8 cellular contexts compared by ENCODE assay signal in the genomic region with DNA sequence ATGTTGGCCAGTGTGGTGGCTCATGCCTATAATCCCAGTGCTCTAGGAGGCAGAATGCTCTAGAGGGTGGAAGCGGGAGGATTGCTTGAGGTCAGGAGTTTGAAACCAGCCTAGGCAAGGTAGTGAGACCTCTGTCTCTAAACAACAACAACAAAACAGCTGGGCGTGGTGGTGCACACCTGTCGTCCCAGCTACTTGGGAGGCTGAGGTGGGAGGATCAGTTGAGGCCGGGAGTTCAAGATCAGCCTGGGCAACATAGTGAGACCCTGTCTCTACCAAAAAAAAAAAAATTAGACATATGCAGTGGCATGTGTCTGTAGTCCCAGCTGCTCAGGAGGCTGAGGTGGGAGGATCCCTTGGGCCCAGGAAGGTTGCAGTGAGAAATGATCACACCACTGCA. TPM values are rescaled to one million over a fixed set of nuclear protein-coding genes. Genes with fewer than 3 reads are reported as not detected.
DNase-seq lines count a peak whose midpoint lies in the region; ATAC-seq and TF ChIP-seq lines count a peak whose summit lies in the region.
"Not testable (repeated sequence)": the region's sequence is repeated elsewhere in the genome, so short reads cannot be mapped to it uniquely, and the experiment has no call there.

No MANE protein-coding gene starts in this region.

- not testable (repeated sequence) for H3K36me3 ChIP-seq in BLaER1; HCT116 (ENCODE audit: control insufficient read depth in 1 of 2, insufficient read depth in 2 of 2, low read length in 2 of 2); SK-N-SH (replicated peaks in 1 of 2; ENCODE audit: control insufficient read depth in 1 of 2, insufficient read depth in 2 of 2, low read length in 1 of 2); left ventricle myocardium inferior

- H3K79me2 ChIP-seq in HCT116 (ENCODE audit: insufficient read depth, low read length) = not testable (repeated sequence)
- H3K79me2 ChIP-seq in SK-N-SH (ENCODE audit: insufficient read depth) = peaks cover 21% of the 10 kb centered on the region

- peaks cover 25% of the 10 kb centered on the region for H3F3A ChIP-seq in SK-N-SH (replicated peaks; ENCODE audit: insufficient read depth)

- H3K27me3 Mint-ChIP-seq in activated CD4-positive, alpha-beta memory T cell treated with anti-CD3 and anti-CD28 coated beads for 36 hours; activated naive CD8-positive, alpha-beta T cell; MCF 10A (ENCODE audit: insufficient read depth, unreplicated experiment); natural killer cell treated with Interleukin-12 subunit alpha and Interleukin-12 subunit beta and Interleukin-15 and Interleukin-18, amount 100 ng/mL, for 72 hours: not testable (repeated sequence)

- H3K9me2 ChIP-seq in HCT116 (ENCODE audit: insufficient read depth); SK-N-SH: not testable (repeated sequence)

- not testable (repeated sequence) for H3K36me3 Mint-ChIP-seq in activated CD4-positive, alpha-beta memory T cell treated with anti-CD3 and anti-CD28 coated beads for 36 hours; activated naive CD8-positive, alpha-beta T cell; MCF 10A (ENCODE audit: insufficient read depth, unreplicated experiment); natural killer cell treated with Interleukin-12 subunit alpha and Interleukin-12 subunit beta and Interleukin-15 and Interleukin-18, amount 100 ng/mL, for 72 hours

- H3K4me2 ChIP-seq in BLaER1 (peak overlapping the region; percentile 23; the same call in 1 of the 2 replicates), HCT116 (ENCODE audit: low read length) (peak overlapping the region; percentile 49)
- not testable (repeated sequence) for H3K4me2 ChIP-seq in SK-N-SH

- H3K27ac ChIP-seq in BLaER1 = not testable (repeated sequence)
- H3K27ac ChIP-seq in HCT116 (ENCODE audit: low read depth, low read length) (peak overlapping the region; percentile 8; the same call in 1 of the 2 replicates), SK-N-SH (ENCODE audit: low read depth in 2 of 2, low read length in 1 of 2) (peak overlapping the region in 1 of 2 experiments; percentile 99; a peak in 2 of 4 replicates), left ventricle myocardium inferior (replicated peaks) (peak overlapping the region; percentile 82)

- not testable (repeated sequence) for H2AFZ ChIP-seq in HCT116 (ENCODE audit: low read depth, low read length, poor library complexity, severe bottlenecking); SK-N-SH (ENCODE audit: low read depth)

- 95% methylated on average over 4 of the region's 4 CpGs for WGBS in SK-N-SH (ENCODE audit: low lambda C conversion rate)

- H3K9me3 ChIP-seq in BLaER1; HCT116 (ENCODE audit: control insufficient read depth in 1 of 2, insufficient read depth in 1 of 2, low read depth in 1 of 2, low read length in 2 of 2); SK-N-SH; left ventricle myocardium inferior (replicated peaks): not testable (repeated sequence)

- peaks cover 30% of the 10 kb centered on the region; the same call in 1 of the 2 replicates for H4K20me1 ChIP-seq in BLaER1
- not testable (repeated sequence) for H4K20me1 ChIP-seq in HCT116 (ENCODE audit: insufficient read depth); SK-N-SH (ENCODE audit: insufficient read depth)

- H3K4me3 ChIP-seq in BLaER1; HCT116 (replicated peaks in 1 of 2; ENCODE audit: low read depth in 1 of 2, low read length in 2 of 2); SK-N-SH (ENCODE audit: low read depth in 2 of 2, low read length in 1 of 2); left ventricle myocardium inferior: not testable (repeated sequence)

- not testable (repeated sequence) for DNase-seq in HCT116 (ENCODE audit: low read depth, low spot score); SK-N-SH; activated CD4-positive, alpha-beta memory T cell treated with anti-CD3 and anti-CD28 coated beads for 36 hours; MCF 10A (ENCODE audit: unreplicated experiment); left ventricle myocardium inferior; natural killer cell treated with Interleukin-12 subunit alpha and Interleukin-12 subunit beta and Interleukin-15 and Interleukin-18, amount 100 ng/mL, for 72 hours (ENCODE audit: low spot score)

- H3K4me1 ChIP-seq in BLaER1 (peaks cover 40% of the 10 kb centered on the region), HCT116 (ENCODE audit: control insufficient read depth in 1 of 2, insufficient read depth in 2 of 2, low read length in 2 of 2) (peaks cover 23 to 71% of the 10 kb centered on the region in 2 experiments), SK-N-SH (ENCODE audit: control insufficient read depth in 1 of 2, insufficient read depth in 2 of 2, low read depth in 1 of 2, low read length in 1 of 2) (peaks cover 0 to 15% of the 10 kb centered on the region in 2 experiments; a peak in 2 of 4 replicates), left ventricle myocardium inferior (peaks cover 52% of the 10 kb centered on the region)

- peaks cover 67% of the 10 kb centered on the region for H3K4me1 Mint-ChIP-seq in activated CD4-positive, alpha-beta memory T cell treated with anti-CD3 and anti-CD28 coated beads for 36 hours (ENCODE audit: low read depth)
- H3K4me1 Mint-ChIP-seq in activated naive CD8-positive, alpha-beta T cell (ENCODE audit: low read depth) = peaks cover 70% of the 10 kb centered on the region
- H3K4me1 Mint-ChIP-seq in MCF 10A (ENCODE audit: insufficient read depth, unreplicated experiment) = peaks cover 25% of the 10 kb centered on the region
- peaks cover 55 to 57% of the 10 kb centered on the region in 2 donors for H3K4me1 Mint-ChIP-seq in natural killer cell treated with Interleukin-12 subunit alpha and Interleukin-12 subunit beta and Interleukin-15 and Interleukin-18, amount 100 ng/mL, for 72 hours (ENCODE audit: low read depth in 2 of 2)

- H3K4me3 Mint-ChIP-seq in activated CD4-positive, alpha-beta memory T cell treated with anti-CD3 and anti-CD28 coated beads for 36 hours; activated naive CD8-positive, alpha-beta T cell; MCF 10A (ENCODE audit: unreplicated experiment); natural killer cell treated with Interleukin-12 subunit alpha and Interleukin-12 subunit beta and Interleukin-15 and Interleukin-18, amount 100 ng/mL, for 72 hours: not testable (repeated sequence)

- not testable (repeated sequence) for H3K9ac ChIP-seq in BLaER1
- peak overlapping the region; percentile 57 for H3K9ac ChIP-seq in HCT116 (ENCODE audit: low read length)
- peak overlapping the region; percentile 73; the same call in 1 of the 2 replicates for H3K9ac ChIP-seq in SK-N-SH

- peak overlapping the region; percentile 54 for H3K27ac Mint-ChIP-seq in activated CD4-positive, alpha-beta memory T cell treated with anti-CD3 and anti-CD28 coated beads for 36 hours
- H3K27ac Mint-ChIP-seq in activated naive CD8-positive, alpha-beta T cell = peak overlapping the region; percentile 95
- peak overlapping the region; percentile 79 for H3K27ac Mint-ChIP-seq in MCF 10A (ENCODE audit: low read depth, unreplicated experiment)
- H3K27ac Mint-ChIP-seq in natural killer cell treated with Interleukin-12 subunit alpha and Interleukin-12 subunit beta and Interleukin-15 and Interleukin-18, amount 100 ng/mL, for 72 hours = peak overlapping the region; percentile 33 to 94

- CTCF ChIA-PET in HCT116 (lab: Charles Lee) = not testable (repeated sequence)
- CTCF ChIA-PET in SK-N-SH (lab: Yijun Ruan, JAX) = interaction anchor here (1.2 to 4.7 kb wide), 3 partner anchors 44 to 56 kb away, joined by 4 to 18 read pairs (median 5); no protein-coding TSS in a partner anchor
- CTCF ChIA-PET in activated CD4-positive, alpha-beta memory T cell treated with anti-CD3 and anti-CD28 coated beads for 36 hours (lab: Charles Lee) = interaction anchor here (0.9 to 5.6 kb wide), 4 partner anchors 10 to 52 kb away, joined by 3 to 48 read pairs (median 12); partner anchors contain the start of gene PITPNC1
- CTCF ChIA-PET in MCF 10A (lab: Yijun Ruan, JAX) = interaction anchor here (1.1 to 1.2 kb wide), 2 partner anchors 51 to 55 kb away, joined by 3 to 5 read pairs; no protein-coding TSS in a partner anchor

- intact Hi-C loops in HCT116 (cut with micrococcal nuclease); MCF 10A (cut with micrococcal nuclease); left ventricle myocardium inferior (cut with micrococcal nuclease): not testable (repeated sequence)
- intact Hi-C loops in activated CD4-positive, alpha-beta memory T cell treated with anti-CD3 and anti-CD28 coated beads for 36 hours (cut with micrococcal nuclease) = loop anchor here (2.0 to 5.0 kb wide), 2 partner anchors 30 to 397 kb away; partner anchors contain the start of gene BPTF

- BruUV-seq in HCT116 (replicated peaks; lab: Mats Ljungman, UMichigan); MCF 10A (replicated peaks; lab: Mats Ljungman, UMichigan): not testable (repeated sequence)

- not testable (repeated sequence) for TF ChIP-seq RAD21 in HCT116 (IDR thresholded peaks at IDR 0.05; ENCODE audit: low read depth); SK-N-SH (IDR thresholded peaks at IDR 0.05; ENCODE audit: low read length)

- H3K27me3 ChIP-seq in BLaER1; HCT116 (ENCODE audit: insufficient read depth, low read length); SK-N-SH (ENCODE audit: insufficient read depth); left ventricle myocardium inferior (ENCODE audit: low read depth): not testable (repeated sequence)

- RAD21 ChIA-PET in HCT116 (lab: Charles Lee; ENCODE audit: low non-redundant PET in 1 of 2, low total read pairs in 2 of 2, uncharacterized antibody in 2 of 2, unreplicated experiment in 2 of 2) = interaction anchor here in 1 of 2 experiments (0.7 kb wide), 1 partner anchor 23 kb away, joined by 3 read pairs; no protein-coding TSS in a partner anchor

- POLR2A ChIA-PET in HCT116 (lab: Charles Lee) = interaction anchor here (4.0 kb wide), 1 partner anchor 9 kb away, joined by 22 read pairs; no protein-coding TSS in a partner anchor
- POLR2A ChIA-PET in SK-N-SH (lab: Yijun Ruan, JAX) = not testable (repeated sequence)
- POLR2A ChIA-PET in activated CD4-positive, alpha-beta memory T cell treated with anti-CD3 and anti-CD28 coated beads for 36 hours (lab: Charles Lee) = interaction anchor here (3.2 kb wide), 1 partner anchor 11 kb away, joined by 33 read pairs; no protein-coding TSS in a partner anchor
- POLR2A ChIA-PET in MCF 10A (lab: Yijun Ruan, JAX) = interaction anchor here (0.6 to 3.9 kb wide), 3 partner anchors 9 to 253 kb away, joined by 3 to 32 read pairs (median 9); no protein-coding TSS in a partner anchor

- H3K9me3 Mint-ChIP-seq in activated CD4-positive, alpha-beta memory T cell treated with anti-CD3 and anti-CD28 coated beads for 36 hours; activated naive CD8-positive, alpha-beta T cell (ENCODE audit: low read depth); MCF 10A (ENCODE audit: unreplicated experiment); natural killer cell treated with Interleukin-12 subunit alpha and Interleukin-12 subunit beta and Interleukin-15 and Interleukin-18, amount 100 ng/mL, for 72 hours: not testable (repeated sequence)

- ATAC-seq in HCT116; natural killer cell treated with Interleukin-12 subunit alpha and Interleukin-12 subunit beta and Interleukin-15 and Interleukin-18, amount 100 ng/mL, for 72 hours: not testable (repeated sequence)

- not testable (repeated sequence) for TF ChIP-seq POLR2A in HCT116 (IDR thresholded peaks at IDR 0.05; ENCODE audit: borderline replicate concordance, extremely low read depth, insufficient read depth, insufficient read length)

- not testable (repeated sequence) for TF ChIP-seq EP300 in SK-N-SH (IDR thresholded peaks at IDR 0.05; ENCODE audit: borderline replicate concordance in 1 of 2, low read depth in 1 of 2, low read length in 1 of 2)

- not testable (repeated sequence) for TF ChIP-seq CTCF in HCT116 (IDR thresholded peaks at IDR 0.05 in 2 of 3, conservative IDR thresholded peaks at IDR 0.05 in 1 of 3; ENCODE audit: borderline replicate concordance in 1 of 3, insufficient read depth in 1 of 3, low read depth in 2 of 3, low read length in 2 of 3); SK-N-SH (IDR thresholded peaks at IDR 0.05); MCF 10A (IDR thresholded peaks at IDR 0.05; ENCODE audit: unreplicated experiment); left ventricle myocardium inferior (IDR thresholded peaks at IDR 0.05; ENCODE audit: borderline replicate concordance)

RNA-seq across cellular contexts. Expression of gene PITPNC1, which starts 53.4 kb away (rescaled TPM):
- total RNA-seq in HCT116 (2021; ENCODE audit: unreplicated experiment) (41.9 TPM), MCF 10A (2022) (28.3 and 40.1 TPM in 2 replicates), left ventricle myocardium inferior (8.1 TPM)
- 41.1 and 57.8 TPM in 2 replicates for polyA plus RNA-seq in HCT116 (2012)
- polyA plus RNA-seq in SK-N-SH (2012; rRNA removed) = 14.0 and 18.4 TPM in 2 replicates
- polyA plus RNA-seq in SK-N-SH (2012; cell fraction: cytosol; rRNA removed) = 23.1 and 29.2 TPM in 2 replicates
- polyA plus RNA-seq in SK-N-SH (2012; cell fraction: nucleus; rRNA removed) = 10.6 and 14.8 TPM in 2 replicates
- total RNA-seq in activated CD4-positive, alpha-beta memory T cell treated with anti-CD3 and anti-CD28 coated beads for 36 hours = 10 to 100 TPM; 35.7 to 37.3 TPM
- 10 to 100 TPM; 73.9 to 81.9 TPM for total RNA-seq in natural killer cell treated with Interleukin-12 subunit alpha and Interleukin-12 subunit beta and Interleukin-15 and Interleukin-18, amount 100 ng/mL, for 72 hours
